1 cellular context compared by ENCODE assay signal in the genomic region with DNA sequence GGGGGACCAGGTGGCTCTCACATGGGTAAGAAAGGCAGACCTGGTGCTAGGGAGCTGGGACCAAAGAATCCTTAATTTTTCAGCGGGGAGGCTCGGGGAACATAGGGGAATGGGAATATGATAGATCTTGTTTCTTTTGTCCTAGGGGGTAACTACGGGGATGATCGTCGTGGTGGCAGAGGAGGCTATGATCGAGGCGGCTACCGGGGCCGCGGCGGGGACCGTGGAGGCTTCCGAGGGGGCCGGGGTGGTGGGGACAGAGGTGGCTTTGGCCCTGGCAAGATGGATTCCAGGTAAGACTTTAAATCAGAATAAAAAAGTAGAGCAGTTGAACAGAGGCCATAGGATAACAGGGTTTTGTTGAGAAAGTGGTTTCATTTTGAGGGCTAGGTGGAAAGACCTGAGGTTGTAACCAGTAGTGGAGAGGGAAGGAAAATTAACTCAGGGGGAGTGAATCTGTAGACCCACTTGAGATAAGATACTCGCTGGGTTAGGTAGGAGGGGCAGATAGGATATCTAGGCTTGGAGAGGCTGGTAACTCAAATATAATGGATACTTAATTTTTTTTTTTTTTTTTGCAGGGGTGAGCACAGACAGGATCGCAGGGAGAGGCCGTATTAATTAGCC.
TF ChIP-seq lines count a peak whose summit lies in the region.

No MANE protein-coding gene starts in this region.

TF ChIP-seq in HepG2, 621 proteins besides CTCF, POLR2A, EP300 and RAD21:
- TF ChIP-seq ZNF747 (CRISPR knock-in tag; IDR thresholded peaks at IDR 0.05; ENCODE audit: borderline replicate concordance) (no peak), AGO2 (optimal IDR thresholded peaks at IDR 0.05; ENCODE audit: low read depth, low read length) (peak; percentile 52), ZNF232 (CRISPR knock-in tag; IDR thresholded peaks at IDR 0.05; ENCODE audit: borderline replicate concordance) (no peak), PAF1 (CRISPR knock-in tag; IDR thresholded peaks at IDR 0.05) (no peak), RBFOX2 (IDR thresholded peaks at IDR 0.05; ENCODE audit: low read depth, low read length) (peak; percentile 59; the same call in 1 of the 2 replicates), POLR2G (IDR thresholded peaks at IDR 0.05; ENCODE audit: low read depth, low read length) (0 out of 2 replicates have a peak, but pooled peaks have one; percentile 33), POLR2AphosphoS2 (IDR thresholded peaks at IDR 0.05; ENCODE audit: low read depth, low read length) (peak; percentile 76; the same call in 1 of the 2 replicates), MEIS1 (CRISPR knock-in tag; IDR thresholded peaks at IDR 0.05; ENCODE audit: borderline replicate concordance) (no peak)
